9 cellular contexts compared by ENCODE assay signal in genomic region chr10:102919992-102920736, GRCh38. TPM values are rescaled to one million over a fixed set of nuclear protein-coding genes. Genes with fewer than 3 reads are reported as not detected.
DNase-seq lines count a peak whose midpoint lies in the region; ATAC-seq and TF ChIP-seq lines count a peak whose summit lies in the region.
"Had no signal": no experiment of that assay in that cellular context is flagged by ENCODE, and none has a peak within 500 bp of the region (broad histone marks: within the 10 kb centered on the region; RNA-seq: fewer than 3 reads in every experiment).

No MANE protein-coding gene starts in this region.

- H4K20me1 ChIP-seq in fibroblast of lung (ENCODE audit: control insufficient read depth, extremely low read depth, insufficient read depth, low read length), result no peaks in the 10 kb centered on the region

- peak overlapping the region in 3 of 4 donors; percentile 72 to 94 (median 76) for H3K4me3 ChIP-seq in Peyer's patch
- peak overlapping the region; percentile 22 to 94 (median 70) for H3K4me3 ChIP-seq in fibroblast of lung (replicated peaks in 1 of 4; ENCODE audit: control extremely low read depth in 1 of 4, insufficient read depth in 1 of 4, low read depth in 3 of 4, low read length in 4 of 4)

- H3K4me2 ChIP-seq in fibroblast of lung (ENCODE audit: extremely low read depth, insufficient read depth, low read length), result peak overlapping the region; percentile 78

- H2AFZ ChIP-seq in fibroblast of lung (ENCODE audit: low read length), result no peak overlapping the region

- no peaks in the 10 kb centered on the region for H3K9me3 ChIP-seq in Peyer's patch
- no peaks in the 10 kb centered on the region for H3K9me3 ChIP-seq in fibroblast of lung (ENCODE audit: control insufficient read depth, insufficient read depth, low read depth, low read length)

- no peak overlapping the region for H3K27ac ChIP-seq in Peyer's patch
- no peak overlapping the region for H3K27ac ChIP-seq in fibroblast of lung (ENCODE audit: insufficient read depth, low read length)

- no peak for TF ChIP-seq POLR2A in Peyer's patch (IDR thresholded peaks at IDR 0.05)

- TF ChIP-seq CTCF in Peyer's patch (IDR thresholded peaks at IDR 0.05) (no peak), fibroblast of lung (conservative IDR thresholded peaks at IDR 0.05 in 1 of 2, IDR thresholded peaks at IDR 0.05 in 1 of 2; ENCODE audit: low read depth in 1 of 2, low read length in 2 of 2) (no peak)

- peaks cover 0 to 35% (median 7%) of the 10 kb centered on the region in 4 donors for H3K4me1 ChIP-seq in Peyer's patch
- H3K4me1 ChIP-seq in fibroblast of lung (ENCODE audit: control insufficient read depth, extremely low read depth, insufficient read depth, low read length), result peaks cover 3% of the 10 kb centered on the region

- ATAC-seq in HG03139 (IDR thresholded peaks at IDR 0.05; ENCODE audit: unreplicated experiment) (no peak), GM19455 (IDR thresholded peaks at IDR 0.05; ENCODE audit: unreplicated experiment) (no peak)

- DNase-seq in G401 (ENCODE audit: low spot score) (peak; percentile 50), Peyer's patch (no peak), fibroblast of lung (ENCODE audit: low read depth in 2 of 2) (no peak), retina (peak; percentile 29), SW480 (ENCODE audit: low spot score) (no peak), NCI-H2171 treated with DMSO at 0.1 percent for 48 hours (lab: John Stamatoyannopoulos, UW) (no peak)

- no peaks in the 10 kb centered on the region for H3K79me2 ChIP-seq in fibroblast of lung (ENCODE audit: control insufficient read depth, insufficient read depth, low read length)

- in situ Hi-C loops in G401 (cut with HindIII; ENCODE audit: low sequenced_read_pairs), result no loop called here

- H3K27me3 ChIP-seq in Peyer's patch (no peaks in the 10 kb centered on the region), fibroblast of lung (ENCODE audit: control insufficient read depth, insufficient read depth, low read length) (no peaks in the 10 kb centered on the region)

- H3K9ac ChIP-seq in fibroblast of lung (ENCODE audit: insufficient read depth, low read length), result no peak overlapping the region

- H3K36me3 ChIP-seq in Peyer's patch, result no peaks in the 10 kb centered on the region
- H3K36me3 ChIP-seq in fibroblast of lung (ENCODE audit: control insufficient read depth, insufficient read depth, low read length), result no peaks in the 10 kb centered on the region

RNA-seq across cellular contexts. Expression of gene CNNM2, which starts 2.1 kb away (rescaled TPM):
- 7.6 and 15.5 TPM in 2 replicates for total RNA-seq in G401 (2014; rRNA removed; shearing (Covaris generic))
- total RNA-seq in Peyer's patch, result 10 to 100 TPM; 15.8 to 39.6 (median 19.2) TPM
- total RNA-seq in fibroblast of lung, result 4.4 and 6.1 TPM in 2 replicates
- 3.4 and 4.7 TPM in 2 replicates for polyA plus RNA-seq in fibroblast of lung
- 4.0 and 4.9 TPM in 2 replicates for polyA plus RNA-seq in fibroblast of lung (2012)
- polyA minus RNA-seq in fibroblast of lung (ENCODE audit: low replicate concordance), result 5.0 and 6.9 TPM in 2 replicates

RNA-seq across cellular contexts. Expression of gene AS3MT, which starts 50.9 kb away (rescaled TPM):
- total RNA-seq in G401 (2014; rRNA removed; shearing (Covaris generic)), result 0.31 and 1.4 TPM in 2 replicates
- total RNA-seq in Peyer's patch, result 1 to 10 TPM in 2 of 4 donors, not detected in 2; 3.6 to 5.8 TPM
- 8.1 and 10.5 TPM in 2 replicates for total RNA-seq in fibroblast of lung
- polyA plus RNA-seq in fibroblast of lung, result 6.1 and 11.4 TPM in 2 replicates
- polyA plus RNA-seq in fibroblast of lung (2012), result 4.0 and 7.3 TPM in 2 replicates
- 0.56 and 2.4 TPM in 2 replicates for polyA minus RNA-seq in fibroblast of lung (ENCODE audit: low replicate concordance)
- total RNA-seq: T-helper 1 cell treated with Interleukin-12 subunit alpha and Interleukin-12 subunit beta and Interleukin-4 antibody, amounts not matched to agents 30 ng/mL and 1 ng/mL, for 36 hours had no signal

Comparison
In these comparisons a context has a peak if more than half of its experiments do, and no peak if none do; other contexts are left out.
1. DNase-seq: peak in G401 (single experiment) and retina (single experiment); none in Peyer's patch (0 of 3), fibroblast of lung (0 of 2), SW480 (single experiment) and NCI-H2171 treated with DMSO at 0.1 percent for 48 hours (single experiment).